ENCODE assay signal across 20 cellular contexts in the genomic region with DNA sequence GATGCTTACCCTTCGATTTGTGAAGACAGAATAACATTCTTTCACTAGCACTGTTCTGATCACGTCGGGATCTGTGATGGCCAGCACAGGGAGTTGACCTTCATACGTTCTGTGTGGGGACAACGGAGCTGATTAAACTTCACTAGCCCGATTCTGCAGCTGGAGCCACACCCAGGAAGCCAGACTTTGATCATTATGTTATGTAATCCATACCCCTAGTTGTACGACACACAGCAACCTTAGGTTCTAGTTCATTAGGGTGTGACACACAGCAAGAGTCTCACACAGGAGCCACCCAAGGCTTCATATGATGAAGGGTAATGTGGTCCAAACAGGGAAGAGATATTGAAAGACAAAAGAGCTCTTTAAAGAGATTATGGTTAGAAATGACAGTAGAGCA. TPM values are rescaled to one million over a fixed set of nuclear protein-coding genes. Genes with fewer than 3 reads are reported as not detected.
DNase-seq lines count a peak whose midpoint lies in the region; ATAC-seq, FAIRE-seq and TF ChIP-seq lines count a peak whose summit lies in the region.
"Had no signal": no experiment of that assay in that cellular context is flagged by ENCODE, and none has a peak within 500 bp of the region (broad histone marks: within the 10 kb centered on the region; RNA-seq: fewer than 3 reads in every experiment).

No MANE protein-coding gene starts in this region.

- H3K9me3 ChIP-seq in small intestine (ENCODE audit: control insufficient read depth, low read depth) (no peaks in the 10 kb centered on the region), testis (no peaks in the 10 kb centered on the region)
- H3K9me3 ChIP-seq: A549, HAP-1 had no signal

- TF ChIP-seq POLR2A in testis (IDR thresholded peaks at IDR 0.05): no peak

- TF ChIP-seq CTCF in testis (IDR thresholded peaks at IDR 0.05): no peak

- H3K9me3 Mint-ChIP-seq in activated naive CD8-positive, alpha-beta T cell (ENCODE audit: low read depth): no peaks in the 10 kb centered on the region
- H3K9me3 Mint-ChIP-seq in activated naive CD8-positive, alpha-beta T cell treated with anti-CD3 and anti-CD28 coated beads, Interleukin-2, amount 50 U/mL, for 24 hours: no peaks in the 10 kb centered on the region
- no peaks in the 10 kb centered on the region for H3K9me3 Mint-ChIP-seq in activated CD4-positive, alpha-beta T cell treated with anti-CD3 and anti-CD28 coated beads, Interleukin-2, amount 10 ng/mL, durations not matched to agents 7 days and 5 days
- H3K9me3 Mint-ChIP-seq: CD4-positive, alpha-beta memory T cell had no signal

- H3K27ac ChIP-seq in small intestine (ENCODE audit: low read depth in 1 of 2, low read length in 1 of 2) (peak overlapping the region in 1 of 2 donors; percentile 54), testis (no peak overlapping the region)
- H3K27ac ChIP-seq: 22Rv1, A549, C4-2B, HL-60 had no signal

- intact Hi-C loops in testis (cut with DNase I; ENCODE audit: low total_unique reads): no loop called here

- peaks cover 25% of the 10 kb centered on the region for H3K4me1 Mint-ChIP-seq in activated naive CD8-positive, alpha-beta T cell (ENCODE audit: low read depth)
- peaks cover 18% of the 10 kb centered on the region for H3K4me1 Mint-ChIP-seq in activated naive CD8-positive, alpha-beta T cell treated with anti-CD3 and anti-CD28 coated beads, Interleukin-2, amount 50 U/mL, for 24 hours
- peaks cover 13% of the 10 kb centered on the region for H3K4me1 Mint-ChIP-seq in activated CD4-positive, alpha-beta T cell treated with anti-CD3 and anti-CD28 coated beads, Interleukin-2, amount 10 ng/mL, durations not matched to agents 7 days and 5 days

- no peak for FAIRE-seq in small intestine (lab: Jason Lieb, UNC)
- FAIRE-seq: A549, GM12878 had no signal

- POLR2A ChIA-PET in activated CD4-positive, alpha-beta T cell treated with anti-CD3 and anti-CD28 coated beads, Interleukin-2, amount 10 ng/mL, durations not matched to agents 7 days and 5 days (lab: Charles Lee): no interaction called here

- no peak overlapping the region for H3K4me3 ChIP-seq in small intestine (ENCODE audit: low read depth in 1 of 2, low read length in 2 of 2)
- H3K4me3 ChIP-seq in testis: no peak overlapping the region
- H3K4me3 ChIP-seq: A549, GM12878, HAP-1 had no signal

- H3K27me3 ChIP-seq in small intestine (ENCODE audit: control insufficient read depth in 2 of 2, insufficient read depth in 2 of 2, low read length in 2 of 2) (no peaks in the 10 kb centered on the region), testis (no peaks in the 10 kb centered on the region)

- H3K27ac Mint-ChIP-seq in activated naive CD8-positive, alpha-beta T cell: peak overlapping the region; percentile 12
- H3K27ac Mint-ChIP-seq in activated naive CD8-positive, alpha-beta T cell treated with anti-CD3 and anti-CD28 coated beads, Interleukin-2, amount 50 U/mL, for 24 hours: no peak overlapping the region
- no peak overlapping the region for H3K27ac Mint-ChIP-seq in activated CD4-positive, alpha-beta T cell treated with anti-CD3 and anti-CD28 coated beads, Interleukin-2, amount 10 ng/mL, durations not matched to agents 7 days and 5 days

- no peak overlapping the region for H3K4me3 Mint-ChIP-seq in activated naive CD8-positive, alpha-beta T cell
- H3K4me3 Mint-ChIP-seq in activated naive CD8-positive, alpha-beta T cell treated with anti-CD3 and anti-CD28 coated beads, Interleukin-2, amount 50 U/mL, for 24 hours: no peak overlapping the region
- no peak overlapping the region for H3K4me3 Mint-ChIP-seq in activated CD4-positive, alpha-beta T cell treated with anti-CD3 and anti-CD28 coated beads, Interleukin-2, amount 10 ng/mL, durations not matched to agents 7 days and 5 days
- H3K4me3 Mint-ChIP-seq: CD4-positive, alpha-beta memory T cell had no signal

- WGBS in small intestine, 3 donors: 38 to 71% (median 45%) methylated on average over 7 of the region's 7 CpGs
- WGBS in testis, 2 donors: 94 to 95% methylated on average over 7 of the region's 7 CpGs

- peaks cover 0 to 4% of the 10 kb centered on the region in 2 donors for H3K4me1 ChIP-seq in small intestine (ENCODE audit: control insufficient read depth in 2 of 2, insufficient read depth in 1 of 2, low read depth in 1 of 2, low read length in 1 of 2)
- H3K4me1 ChIP-seq in testis: no peaks in the 10 kb centered on the region

- ATAC-seq in activated naive CD8-positive, alpha-beta T cell treated with anti-CD3 and anti-CD28 coated beads, Interleukin-2, amount 50 U/mL, for 24 hours: no peak
- peak; percentile 3 for ATAC-seq in left lobe of liver
- ATAC-seq: A549, GM12878 had no signal

- H3K27me3 Mint-ChIP-seq in activated naive CD8-positive, alpha-beta T cell: no peaks in the 10 kb centered on the region
- no peaks in the 10 kb centered on the region for H3K27me3 Mint-ChIP-seq in activated naive CD8-positive, alpha-beta T cell treated with anti-CD3 and anti-CD28 coated beads, Interleukin-2, amount 50 U/mL, for 24 hours
- no peaks in the 10 kb centered on the region for H3K27me3 Mint-ChIP-seq in activated CD4-positive, alpha-beta T cell treated with anti-CD3 and anti-CD28 coated beads, Interleukin-2, amount 10 ng/mL, durations not matched to agents 7 days and 5 days
- H3K27me3 Mint-ChIP-seq: CD4-positive, alpha-beta memory T cell had no signal

- CTCF ChIA-PET in activated CD4-positive, alpha-beta T cell treated with anti-CD3 and anti-CD28 coated beads, Interleukin-2, amount 10 ng/mL, durations not matched to agents 7 days and 5 days (lab: Charles Lee): interaction anchor here (2.4 kb wide), 1 partner anchor 9 kb away, joined by 6 read pairs; no protein-coding TSS in a partner anchor

- no peak for DNase-seq in activated naive CD8-positive, alpha-beta T cell treated with anti-CD3 and anti-CD28 coated beads, Interleukin-2, amount 50 U/mL, for 24 hours
- DNase-seq in SW480 (ENCODE audit: low spot score) (peak; percentile 75), left lobe of liver (ENCODE audit: low spot score) (no peak), small intestine (peak; percentile 88), SKM-1 treated with dmso at 0.1 percent for 144 hours (lab: John Stamatoyannopoulos, UW; ENCODE audit: unreplicated experiment) (no peak), testis (no peak)
- no peak for DNase-seq in activated CD4-positive, alpha-beta T cell treated with anti-CD3 and anti-CD28 coated beads, Interleukin-2, amount 10 ng/mL, durations not matched to agents 7 days and 5 days
- DNase-seq: AML-193; CD4-positive, alpha-beta memory T cell; DMS153; DMS79 treated with DMSO at 0.1 percent for 48 hours had no signal

- H3K36me3 Mint-ChIP-seq in activated naive CD8-positive, alpha-beta T cell: peaks cover 5% of the 10 kb centered on the region
- peaks cover 9% of the 10 kb centered on the region for H3K36me3 Mint-ChIP-seq in activated naive CD8-positive, alpha-beta T cell treated with anti-CD3 and anti-CD28 coated beads, Interleukin-2, amount 50 U/mL, for 24 hours (ENCODE audit: low read depth)
- peaks cover 2% of the 10 kb centered on the region for H3K36me3 Mint-ChIP-seq in activated CD4-positive, alpha-beta T cell treated with anti-CD3 and anti-CD28 coated beads, Interleukin-2, amount 10 ng/mL, durations not matched to agents 7 days and 5 days (ENCODE audit: low read depth)

- H3K36me3 ChIP-seq in small intestine (ENCODE audit: control insufficient read depth in 2 of 2, insufficient read depth in 2 of 2, low read length in 2 of 2) (peaks cover 10 to 41% of the 10 kb centered on the region in 2 donors), testis (ENCODE audit: low read depth, missing control alignments) (no peaks in the 10 kb centered on the region)
- H3K36me3 ChIP-seq: HAP-1 had no signal

RNA-seq across cellular contexts. Expression of gene CYP3A5, which starts 7.2 kb away (rescaled TPM):
- total RNA-seq in left lobe of liver (564 TPM), testis (under 1 TPM; 0.12 to 0.63 TPM)
- polyA plus RNA-seq in small intestine (1,000 to 10,000 TPM in 1 of 3 donors, 100 to 1,000 TPM in 1, 10 to 100 TPM in 1; 63.7 to 1,093 (median 613) TPM), testis (ENCODE audit: insufficient read depth, low read depth, low replicate concordance) (0.55 TPM)
- total RNA-seq in activated CD4-positive, alpha-beta T cell treated with anti-CD3 and anti-CD28 coated beads, Interleukin-2, amount 10 ng/mL, durations not matched to agents 7 days and 5 days: not detected
- total RNA-seq: CD4-positive, alpha-beta memory T cell; H4 had no signal
- polyA plus RNA-seq: BJ had no signal

RNA-seq across cellular contexts. Expression of gene ZSCAN25, which starts 55.8 kb away (rescaled TPM):
- total RNA-seq in left lobe of liver: 5.5 TPM
- 1 to 10 TPM; 4.5 to 5.2 (median 5.1) TPM for polyA plus RNA-seq in small intestine
- 10 to 100 TPM; 28.5 to 31.1 TPM for total RNA-seq in activated CD4-positive, alpha-beta T cell treated with anti-CD3 and anti-CD28 coated beads, Interleukin-2, amount 10 ng/mL, durations not matched to agents 7 days and 5 days
- 10 to 100 TPM; 31.0 to 36.0 TPM for total RNA-seq in testis
- 14.1 TPM for polyA plus RNA-seq in testis (ENCODE audit: insufficient read depth, low read depth, low replicate concordance)

Comparison
In these comparisons a context has a peak if more than half of its experiments do, and no peak if none do; other contexts are left out.
1. DNase-seq: peak in SW480 (single experiment) and small intestine (single experiment); none in activated naive CD8-positive, alpha-beta T cell treated with anti-CD3 and anti-CD28 coated beads, Interleukin-2, amount 50 U/mL, for 24 hours (single experiment), left lobe of liver (single experiment), SKM-1 treated with dmso at 0.1 percent for 144 hours (single experiment), activated CD4-positive, alpha-beta T cell treated with anti-CD3 and anti-CD28 coated beads, Interleukin-2, amount 10 ng/mL, durations not matched to agents 7 days and 5 days (single experiment) and testis (single experiment).
2. RNA of gene CYP3A5, which starts 7.2 kb away (total RNA-seq): 564 TPM in left lobe of liver (single experiment); 0.12 to 0.63 TPM in testis and not detected in activated CD4-positive, alpha-beta T cell treated with anti-CD3 and anti-CD28 coated beads, Interleukin-2, amount 10 ng/mL, durations not matched to agents 7 days and 5 days; every median in the first group is over 100 times any median in the second.